Comparison of ENCODE assay signal across 8 cellular contexts in genomic region chr16:11396241-11397048, GRCh38. TPM values are rescaled to one million over a fixed set of nuclear protein-coding genes. Genes with fewer than 3 reads are reported as not detected.
DNase-seq lines count a peak whose midpoint lies in the region; ATAC-seq and TF ChIP-seq lines count a peak whose summit lies in the region.

No MANE protein-coding gene starts in this region.

- no peak for ATAC-seq in GM19452 (IDR thresholded peaks at IDR 0.05; ENCODE audit: unreplicated experiment)

- TF ChIP-seq POLR2A in transverse colon (IDR thresholded peaks at IDR 0.05), result no peak

- TF ChIP-seq CTCF in parathyroid adenoma (IDR thresholded peaks at IDR 0.05), result peak; percentile 99
- TF ChIP-seq CTCF in transverse colon (IDR thresholded peaks at IDR 0.05), result peak; percentile 96 to 99 (median 99)

- 17 to 39% methylated on average over 1 to 24 of the region's 24 CpGs for WGBS in transverse colon (ENCODE audit: low coverage in 1 of 2), 2 donors

- H3K27ac ChIP-seq in SJCRH30 (peak overlapping the region; percentile 60), parathyroid adenoma (no peak overlapping the region), transverse colon (no peak overlapping the region)

- H2AFZ ChIP-seq in parathyroid adenoma, result no peak overlapping the region

- no peak for TF ChIP-seq EP300 in transverse colon (IDR thresholded peaks at IDR 0.05; ENCODE audit: low read depth)

- intact Hi-C loops in transverse colon (cut with DNase I; ENCODE audit: low total_unique reads), result loop anchor here (5.0 to 10.0 kb wide), 3 partner anchors 321 to 671 kb away; partner anchors contain the start of gene TNFRSF17

- in situ Hi-C loops in transverse colon (cut with MboI; ENCODE audit: low pct_ligation_motif_present in 1 of 4, low pct_unique_long_range_greater_than_20kb in 1 of 4, low sequenced_read_pairs in 3 of 4), result loop anchor here in 3 of 4 donors (10.0 to 25.0 kb wide), 4 partner anchors 128 to 666 kb away; a partner anchor contains a TSS

- H3K79me2 ChIP-seq in parathyroid adenoma, result no peaks in the 10 kb centered on the region

- H3K4me3 ChIP-seq in SJCRH30 (peak overlapping the region; percentile 54), parathyroid adenoma (ENCODE audit: low read depth, low read length) (no peak overlapping the region), transverse colon (no peak overlapping the region)

- H3K27me3 ChIP-seq in SJCRH30, result peaks cover 2% of the 10 kb centered on the region; the same call in 1 of the 2 replicates
- H3K27me3 ChIP-seq in parathyroid adenoma (ENCODE audit: control insufficient read depth, insufficient read depth, low read length), result no peaks in the 10 kb centered on the region
- H3K27me3 ChIP-seq in transverse colon, result no peaks in the 10 kb centered on the region

- H3K9ac ChIP-seq in parathyroid adenoma, result no peak overlapping the region

- H3K4me1 ChIP-seq in SJCRH30, result peaks cover 5% of the 10 kb centered on the region; the same call in 1 of the 2 replicates
- H3K4me1 ChIP-seq in parathyroid adenoma, result no peaks in the 10 kb centered on the region
- H3K4me1 ChIP-seq in transverse colon, result no peaks in the 10 kb centered on the region

- no peak overlapping the region for H3K4me2 ChIP-seq in parathyroid adenoma (ENCODE audit: low read length)

- H3K9me3 ChIP-seq in SJCRH30 (replicated peaks) (no peaks in the 10 kb centered on the region), parathyroid adenoma (ENCODE audit: control insufficient read depth, low read length) (no peaks in the 10 kb centered on the region), transverse colon (no peaks in the 10 kb centered on the region)

- peak; percentile 88 for DNase-seq in DMS 273 (lab: John Stamatoyannopoulos, UW; ENCODE audit: unreplicated experiment)
- DNase-seq in HS-27A (ENCODE audit: low read depth), result peak; percentile 9
- peak; percentile 80 to 88 for DNase-seq in SJCRH30
- peak; percentile 37 to 59 (median 54) for DNase-seq in activated naive CD4-positive, alpha-beta T cell (lab: John Stamatoyannopoulos, UW)
- peak; percentile 68 for DNase-seq in glomerular visceral epithelial cell (ENCODE audit: extremely low spot score)
- peak; percentile 68 for DNase-seq in transverse colon

- H3K36me3 ChIP-seq in SJCRH30 (no peaks in the 10 kb centered on the region), parathyroid adenoma (ENCODE audit: control insufficient read depth, insufficient read depth, low read length) (no peaks in the 10 kb centered on the region), transverse colon (no peaks in the 10 kb centered on the region)

RNA-seq across cellular contexts. Expression of gene RMI2, which starts 51.2 kb away (rescaled TPM):
- 28.2 and 33.0 TPM in 2 replicates for total RNA-seq in SJCRH30 (2014; rRNA removed; shearing (Covaris generic))
- 1 to 10 TPM in 2 of 4 donors, not detected in 2; 2.3 to 2.9 TPM for total RNA-seq in transverse colon

Comparison
In these comparisons a context has a peak if more than half of its experiments do, and no peak if none do; other contexts are left out.
1. DNase-seq: peak in every context shown above with its lines; median percentile 88 in DMS 273; 84 in SJCRH30; 68 in glomerular visceral epithelial cell; 68 in transverse colon; 54 in activated naive CD4-positive, alpha-beta T cell; 9 in HS-27A.